23 cellular contexts compared by ENCODE assay signal in the genomic region with DNA sequence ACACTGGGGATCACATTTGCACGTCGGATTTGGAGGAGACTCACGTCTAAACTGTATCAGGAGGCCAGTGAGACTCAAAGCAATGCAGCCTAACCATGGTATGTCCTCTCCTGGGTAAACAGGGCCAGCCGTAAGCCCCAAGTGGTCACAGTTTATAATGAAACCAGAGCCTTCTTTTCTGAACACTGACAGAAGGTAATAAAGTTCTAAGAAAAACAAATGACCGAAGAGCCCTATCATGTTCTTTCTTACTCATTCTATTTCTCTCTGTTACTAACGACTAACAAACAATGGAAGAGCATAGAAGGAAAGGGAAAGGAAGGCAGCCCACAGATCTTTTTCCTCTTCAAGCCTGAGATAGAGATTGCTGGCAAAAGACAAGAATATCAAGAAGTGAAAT.
DNase-seq lines count a peak whose midpoint lies in the region; ATAC-seq and TF ChIP-seq lines count a peak whose summit lies in the region.
"Had no signal": no experiment of that assay in that cellular context is flagged by ENCODE, and none has a peak within 500 bp of the region (broad histone marks: within the 10 kb centered on the region; RNA-seq: fewer than 3 reads in every experiment).

No MANE protein-coding gene starts in this region.

- H3K18ac ChIP-seq in mesendoderm (ENCODE audit: low read length) = no peak overlapping the region

- H3K56ac ChIP-seq in mesendoderm (ENCODE audit: low read length) = no peak overlapping the region

- H3K79me1 ChIP-seq in mesendoderm (ENCODE audit: low read length) = no peaks in the 10 kb centered on the region

- CTCF ChIA-PET in activated CD4-positive, alpha-beta T cell treated with anti-CD3 and anti-CD28 coated beads, Interleukin-2, amount 10 ng/mL, durations not matched to agents 7 days and 5 days (lab: Charles Lee) = no interaction called here

- in situ Hi-C loops in Caki2 (cut with HindIII; ENCODE audit: low pct_unique_long_range_greater_than_20kb, low sequenced_read_pairs) = no loop called here

- ATAC-seq in HG03196 (IDR thresholded peaks at IDR 0.05; ENCODE audit: unreplicated experiment) (no peak), GM19035 (IDR thresholded peaks at IDR 0.05; ENCODE audit: unreplicated experiment) (no peak)
- ATAC-seq: K562, Panc1 had no signal

- no peaks in the 10 kb centered on the region for H3K27me3 Mint-ChIP-seq in endodermal cell (ENCODE audit: insufficient read depth)
- no peaks in the 10 kb centered on the region for H3K27me3 Mint-ChIP-seq in activated CD4-positive, alpha-beta T cell treated with anti-CD3 and anti-CD28 coated beads, Interleukin-2, amount 10 ng/mL, durations not matched to agents 7 days and 5 days

- H2BK15ac ChIP-seq in mesendoderm (replicated peaks; ENCODE audit: low read depth) = no peak overlapping the region

- H3K4me1 Mint-ChIP-seq in endodermal cell = no peaks in the 10 kb centered on the region
- no peaks in the 10 kb centered on the region for H3K4me1 Mint-ChIP-seq in activated CD4-positive, alpha-beta T cell treated with anti-CD3 and anti-CD28 coated beads, Interleukin-2, amount 10 ng/mL, durations not matched to agents 7 days and 5 days
- H3K4me1 Mint-ChIP-seq: CD14-positive monocyte had no signal

- H4K5ac ChIP-seq in mesendoderm (ENCODE audit: low read length) = no peak overlapping the region

- no peak overlapping the region for H3K27ac Mint-ChIP-seq in endodermal cell
- no peak overlapping the region for H3K27ac Mint-ChIP-seq in activated CD4-positive, alpha-beta T cell treated with anti-CD3 and anti-CD28 coated beads, Interleukin-2, amount 10 ng/mL, durations not matched to agents 7 days and 5 days
- H3K27ac Mint-ChIP-seq: CD14-positive monocyte had no signal

- no peak overlapping the region for H3K4me3 ChIP-seq in endodermal cell (ENCODE audit: low read length)
- H3K4me3 ChIP-seq in mesendoderm (ENCODE audit: low read length) = no peak overlapping the region
- H3K4me3 ChIP-seq: K562 had no signal

- POLR2A ChIA-PET in activated CD4-positive, alpha-beta T cell treated with anti-CD3 and anti-CD28 coated beads, Interleukin-2, amount 10 ng/mL, durations not matched to agents 7 days and 5 days (lab: Charles Lee) = no interaction called here

- TF ChIP-seq CTCF in endodermal cell (conservative IDR thresholded peaks at IDR 0.05) = peak; percentile 29

- no peak overlapping the region for H3K4me3 Mint-ChIP-seq in endodermal cell
- H3K4me3 Mint-ChIP-seq in activated CD4-positive, alpha-beta T cell treated with anti-CD3 and anti-CD28 coated beads, Interleukin-2, amount 10 ng/mL, durations not matched to agents 7 days and 5 days = no peak overlapping the region
- H3K4me3 Mint-ChIP-seq: CD14-positive monocyte had no signal

- H3K9ac ChIP-seq in endodermal cell (ENCODE audit: extremely low read depth, low read length, poor library complexity, severe bottlenecking) (no peak overlapping the region), mesendoderm (ENCODE audit: low read length) (no peak overlapping the region)
- H3K9ac ChIP-seq: SK-N-SH had no signal

- H4K8ac ChIP-seq in mesendoderm (ENCODE audit: low read depth, low read length) = no peak overlapping the region

- H3K27me3 ChIP-seq in endodermal cell (ENCODE audit: control insufficient read depth, insufficient read depth, low read length, poor library complexity, severe bottlenecking) (no peaks in the 10 kb centered on the region), mesendoderm (ENCODE audit: insufficient read depth, low read length, poor library complexity) (no peaks in the 10 kb centered on the region)
- H3K27me3 ChIP-seq: BE2C had no signal

- no peak overlapping the region for H2AK5ac ChIP-seq in mesendoderm (ENCODE audit: low read length)

- no peak overlapping the region for H2BK120ac ChIP-seq in mesendoderm (ENCODE audit: low read depth, low read length)

- H3K9me3 ChIP-seq in endodermal cell (ENCODE audit: control insufficient read depth, low read length) = no peaks in the 10 kb centered on the region
- H3K9me3 ChIP-seq: BE2C, SK-N-SH had no signal

- no peaks in the 10 kb centered on the region for H3K36me3 Mint-ChIP-seq in endodermal cell (ENCODE audit: low read depth)
- no peaks in the 10 kb centered on the region for H3K36me3 Mint-ChIP-seq in activated CD4-positive, alpha-beta T cell treated with anti-CD3 and anti-CD28 coated beads, Interleukin-2, amount 10 ng/mL, durations not matched to agents 7 days and 5 days (ENCODE audit: low read depth)
- H3K36me3 Mint-ChIP-seq: CD14-positive monocyte had no signal

- H3K9me3 Mint-ChIP-seq in endodermal cell = no peaks in the 10 kb centered on the region
- H3K9me3 Mint-ChIP-seq in activated CD4-positive, alpha-beta T cell treated with anti-CD3 and anti-CD28 coated beads, Interleukin-2, amount 10 ng/mL, durations not matched to agents 7 days and 5 days = peaks cover 12% of the 10 kb centered on the region

- H3K23ac ChIP-seq in mesendoderm (ENCODE audit: low read length) = no peak overlapping the region

- no peaks in the 10 kb centered on the region for H3K36me3 ChIP-seq in endodermal cell (ENCODE audit: control insufficient read depth, insufficient read depth, low read length)
- no peaks in the 10 kb centered on the region for H3K36me3 ChIP-seq in mesendoderm (ENCODE audit: control insufficient read depth, insufficient read depth, low read length)
- H3K36me3 ChIP-seq: BE2C had no signal

- no peak overlapping the region for H3K4me2 ChIP-seq in mesendoderm (ENCODE audit: low read length)
- H3K4me2 ChIP-seq: SK-N-SH had no signal

- H3K27ac ChIP-seq in endodermal cell (ENCODE audit: low read depth, low read length) (no peak overlapping the region), mesendoderm (ENCODE audit: low read depth, low read length) (no peak overlapping the region)

- no peak overlapping the region for H3K4ac ChIP-seq in mesendoderm (ENCODE audit: low read depth, low read length)

- peak; percentile 73 for DNase-seq in Caki2 (ENCODE audit: low read depth)
- peak; percentile 50 for DNase-seq in HT1080 (ENCODE audit: low read depth)
- DNase-seq in endodermal cell = no peak
- peak; percentile 5 for DNase-seq in mesendoderm
- no peak for DNase-seq in activated CD4-positive, alpha-beta T cell treated with anti-CD3 and anti-CD28 coated beads, Interleukin-2, amount 10 ng/mL, durations not matched to agents 7 days and 5 days
- DNase-seq: BE2C, DMS153, DND-41, H7, Kasumi-1, NCI-H1092 treated with DMSO at 0.1 percent for 48 hours, NCI-H1436 treated with DMSO at 0.1 percent for 48 hours, NCI-H187 treated with DMSO at 0.1 percent for 48 hours, NCI-H2107, NCI-H526, NCI-H82, SK-N-SH, SW 1271 had no signal

- no peaks in the 10 kb centered on the region for H3K4me1 ChIP-seq in endodermal cell (ENCODE audit: control insufficient read depth, insufficient read depth, low read length)
- H3K4me1 ChIP-seq in mesendoderm (ENCODE audit: control insufficient read depth, low read depth, low read length) = no peaks in the 10 kb centered on the region
- H3K4me1 ChIP-seq: BE2C had no signal

- WGBS in endodermal cell (ENCODE audit: insufficient coverage in 1 of 2, insufficient read length in 1 of 2), 2 experiments = 92% methylated on average over 4 to 6 of the region's 6 CpGs
- no CpG with 5 or more reads among the region's 6 CpGs for WGBS in mesendoderm (ENCODE audit: extremely low coverage, insufficient coverage, low lambda C conversion rate)

- H3K79me2 ChIP-seq in mesendoderm (ENCODE audit: control insufficient read depth, insufficient read depth, low read length) = no peaks in the 10 kb centered on the region

- no peak overlapping the region for H2BK5ac ChIP-seq in mesendoderm (ENCODE audit: low read length)

Comparison
In these comparisons a context has a peak if more than half of its experiments do, and no peak if none do; other contexts are left out.
1. DNase-seq: peak in Caki2 (single experiment), HT1080 (single experiment) and mesendoderm (single experiment); none in endodermal cell (single experiment) and activated CD4-positive, alpha-beta T cell treated with anti-CD3 and anti-CD28 coated beads, Interleukin-2, amount 10 ng/mL, durations not matched to agents 7 days and 5 days (single experiment).